13 cellular contexts compared by ENCODE assay signal in genomic region chr5:133848306-133848924, GRCh38.
DNase-seq lines count a peak whose midpoint lies in the region; ATAC-seq and TF ChIP-seq lines count a peak whose summit lies in the region.
"Had no signal": no experiment of that assay in that cellular context is flagged by ENCODE, and none has a peak within 500 bp of the region (broad histone marks: within the 10 kb centered on the region; RNA-seq: fewer than 3 reads in every experiment).

No MANE protein-coding gene starts in this region.

- no peak for ATAC-seq in GM19351 (IDR thresholded peaks at IDR 0.05; ENCODE audit: unreplicated experiment)

- DNase-seq in activated naive CD4-positive, alpha-beta T cell treated with anti-CD3 and anti-CD28 coated beads, Interleukin-2, amount 10 ng/mL, durations not matched to agents 7 days and 5 days, result peak; percentile 43
- DNase-seq in activated naive CD4-positive, alpha-beta T cell treated with anti-CD3 and anti-CD28 coated beads, Interleukin-2, amount 50 U/mL, for 16 hours, result no peak
- peak; percentile 12 for DNase-seq in NCI-H345 treated with DMSO at 0.1 percent for 48 hours (lab: John Stamatoyannopoulos, UW; ENCODE audit: unreplicated experiment)
- peak; percentile 58 for DNase-seq in mammary epithelial cell
- DNase-seq in kidney tubule cell (ENCODE audit: low spot score), result no peak
- DNase-seq in HT-29 (ENCODE audit: low spot score), result no peak
- DNase-seq: HCEC 1CT, Karpas-422, kidney glomerular epithelial cell, NCI-H446 treated with DMSO at 0.1 percent for 48 hours had no signal

- no peaks in the 10 kb centered on the region for H4K20me1 ChIP-seq in mammary epithelial cell (ENCODE audit: insufficient read depth, low read length)

- TF ChIP-seq CTCF in mammary epithelial cell (conservative IDR thresholded peaks at IDR 0.05 in 1 of 2, IDR thresholded peaks at IDR 0.05 in 1 of 2; ENCODE audit: extremely low read depth in 1 of 2, insufficient read depth in 1 of 2, low read depth in 1 of 2, low read length in 2 of 2), result no peak

- dilution Hi-C loops in mammary epithelial cell (cut with HindIII; ENCODE audit: low sequenced_read_pairs), result no loop called here

- no peak overlapping the region for H3K27ac ChIP-seq in mammary epithelial cell (ENCODE audit: insufficient read depth, low read depth, low read length)

- peaks cover 44% of the 10 kb centered on the region for H3K27me3 Mint-ChIP-seq in activated naive CD4-positive, alpha-beta T cell treated with anti-CD3 and anti-CD28 coated beads, Interleukin-2, amount 10 ng/mL, durations not matched to agents 7 days and 5 days
- H3K27me3 Mint-ChIP-seq in stimulated activated naive CD8-positive, alpha-beta T cell treated with anti-CD3 and anti-CD28 coated beads, Interleukin-15, Interleukin-2, amounts not matched to agents 100 ng/mL and 50 ng/mL, for 24 hours, result peaks cover 4% of the 10 kb centered on the region

- no peak overlapping the region for H3K4me3 ChIP-seq in mammary epithelial cell (replicated peaks in 1 of 3; ENCODE audit: insufficient read depth in 1 of 3, low read depth in 2 of 3, low read length in 3 of 3)

- no peak overlapping the region for H3K4me2 ChIP-seq in mammary epithelial cell (ENCODE audit: insufficient read depth, low read depth, low read length)

- in situ Hi-C loops in mammary epithelial cell (cut with MboI; ENCODE audit: low sequenced_read_pairs in 2 of 2), result no loop called here

- H3K9me3 Mint-ChIP-seq in activated naive CD4-positive, alpha-beta T cell treated with anti-CD3 and anti-CD28 coated beads, Interleukin-2, amount 10 ng/mL, durations not matched to agents 7 days and 5 days, result no peaks in the 10 kb centered on the region
- H3K9me3 Mint-ChIP-seq in stimulated activated naive CD8-positive, alpha-beta T cell treated with anti-CD3 and anti-CD28 coated beads, Interleukin-15, Interleukin-2, amounts not matched to agents 100 ng/mL and 50 ng/mL, for 24 hours, result no peaks in the 10 kb centered on the region
- H3K9me3 Mint-ChIP-seq: central memory CD8-positive, alpha-beta T cell had no signal

- no peaks in the 10 kb centered on the region for H3K4me1 ChIP-seq in mammary epithelial cell (ENCODE audit: insufficient read depth, low read length)

- H3K9ac ChIP-seq in mammary epithelial cell (ENCODE audit: insufficient read depth, low read length), result no peak overlapping the region

- H3K79me2 ChIP-seq in mammary epithelial cell (ENCODE audit: insufficient read depth, low read length), result no peaks in the 10 kb centered on the region

- CTCF ChIA-PET in activated naive CD4-positive, alpha-beta T cell treated with anti-CD3 and anti-CD28 coated beads, Interleukin-2, amount 10 ng/mL, durations not matched to agents 7 days and 5 days (lab: Charles Lee), result interaction anchor here (1.9 kb wide), 1 partner anchor 21 kb away, joined by 6 read pairs; no protein-coding TSS in a partner anchor
- CTCF ChIA-PET in mammary epithelial cell (lab: Charles Lee; ENCODE audit: low non-redundant PET), result no interaction called here

- no peaks in the 10 kb centered on the region for H3K36me3 ChIP-seq in mammary epithelial cell (ENCODE audit: insufficient read depth, low read length)

- H3K27ac Mint-ChIP-seq in activated naive CD4-positive, alpha-beta T cell treated with anti-CD3 and anti-CD28 coated beads, Interleukin-2, amount 10 ng/mL, durations not matched to agents 7 days and 5 days, result peak overlapping the region; percentile 68
- H3K27ac Mint-ChIP-seq in stimulated activated naive CD8-positive, alpha-beta T cell treated with anti-CD3 and anti-CD28 coated beads, Interleukin-15, Interleukin-2, amounts not matched to agents 100 ng/mL and 50 ng/mL, for 24 hours, result peak overlapping the region; percentile 26

- H3K9me3 ChIP-seq in mammary epithelial cell (replicated peaks; ENCODE audit: insufficient read depth, low read length), result no peaks in the 10 kb centered on the region

- intact Hi-C loops in mammary epithelial cell (cut with micrococcal nuclease), result no loop called here

- no peaks in the 10 kb centered on the region for H3K36me3 Mint-ChIP-seq in activated naive CD4-positive, alpha-beta T cell treated with anti-CD3 and anti-CD28 coated beads, Interleukin-2, amount 10 ng/mL, durations not matched to agents 7 days and 5 days
- H3K36me3 Mint-ChIP-seq in stimulated activated naive CD8-positive, alpha-beta T cell treated with anti-CD3 and anti-CD28 coated beads, Interleukin-15, Interleukin-2, amounts not matched to agents 100 ng/mL and 50 ng/mL, for 24 hours (ENCODE audit: low read depth), result no peaks in the 10 kb centered on the region

- H2AFZ ChIP-seq in mammary epithelial cell (ENCODE audit: low read depth, low read length), result no peak overlapping the region

- BruUV-seq in mammary epithelial cell (replicated peaks; lab: Mats Ljungman, UMichigan), result no TSS peak

- peaks cover 18% of the 10 kb centered on the region for H3K4me1 Mint-ChIP-seq in activated naive CD4-positive, alpha-beta T cell treated with anti-CD3 and anti-CD28 coated beads, Interleukin-2, amount 10 ng/mL, durations not matched to agents 7 days and 5 days
- H3K4me1 Mint-ChIP-seq in stimulated activated naive CD8-positive, alpha-beta T cell treated with anti-CD3 and anti-CD28 coated beads, Interleukin-15, Interleukin-2, amounts not matched to agents 100 ng/mL and 50 ng/mL, for 24 hours (ENCODE audit: low read depth), result peaks cover 37% of the 10 kb centered on the region

- WGBS in mammary epithelial cell (ENCODE audit: low coverage, missing lambda C conversion rate), result 51% methylated on average over 8 of the region's 9 CpGs

- H3K4me3 Mint-ChIP-seq in activated naive CD4-positive, alpha-beta T cell treated with anti-CD3 and anti-CD28 coated beads, Interleukin-2, amount 10 ng/mL, durations not matched to agents 7 days and 5 days, result no peak overlapping the region
- H3K4me3 Mint-ChIP-seq in stimulated activated naive CD8-positive, alpha-beta T cell treated with anti-CD3 and anti-CD28 coated beads, Interleukin-15, Interleukin-2, amounts not matched to agents 100 ng/mL and 50 ng/mL, for 24 hours, result no peak overlapping the region
- H3K4me3 Mint-ChIP-seq: central memory CD8-positive, alpha-beta T cell had no signal

- peaks cover 21% of the 10 kb centered on the region for H3K27me3 ChIP-seq in mammary epithelial cell (ENCODE audit: insufficient read depth, low read length)

Comparison
In these comparisons a context has a peak if more than half of its experiments do, and no peak if none do; other contexts are left out.
1. DNase-seq: peak in activated naive CD4-positive, alpha-beta T cell treated with anti-CD3 and anti-CD28 coated beads, Interleukin-2, amount 10 ng/mL, durations not matched to agents 7 days and 5 days (single experiment), NCI-H345 treated with DMSO at 0.1 percent for 48 hours (single experiment) and mammary epithelial cell (single experiment); none in activated naive CD4-positive, alpha-beta T cell treated with anti-CD3 and anti-CD28 coated beads, Interleukin-2, amount 50 U/mL, for 16 hours (single experiment), kidney tubule cell (single experiment) and HT-29 (single experiment).